ENCODE assay signal across 35 cellular contexts in the genomic region with DNA sequence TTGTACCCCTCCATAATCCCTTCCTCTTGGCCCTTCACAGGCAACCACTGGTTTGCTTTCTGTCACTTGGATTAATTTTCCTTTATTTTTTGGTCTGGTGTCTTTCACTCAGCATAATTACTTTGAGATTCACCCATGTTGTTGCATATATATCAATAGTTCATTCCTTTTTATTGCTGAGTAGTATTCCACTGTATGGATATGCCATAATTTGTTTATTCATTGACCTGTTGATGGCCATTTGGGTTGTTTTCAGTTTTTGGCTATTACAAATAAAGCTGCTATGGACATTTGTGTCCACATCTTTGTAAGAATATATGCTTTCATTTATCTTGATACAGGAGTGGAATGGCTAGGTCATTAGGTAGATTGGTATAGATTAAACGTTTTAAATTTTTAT.
"Had no signal": no experiment of that assay in that cellular context is flagged by ENCODE, and none has a peak within 500 bp of the region (broad histone marks: within the 10 kb centered on the region; RNA-seq: fewer than 3 reads in every experiment).

No MANE protein-coding gene starts in this region.

- DNase-seq: Karpas-422, Kasumi-1, MG63, MM.1S, MV-4-11, NCI-H1048, NCI-H1092, NCI-H1092 treated with DMSO at 0.1 percent for 48 hours, NCI-H1105, NCI-H1105 treated with DMSO at 0.1 percent for 48 hours, NCI-H1417, NCI-H1417 treated with DMSO at 0.1 percent for 48 hours, NCI-H1436, NCI-H1436 treated with DMSO at 0.1 percent for 48 hours, NCI-H146, NCI-H1694, NCI-H1694 treated with DMSO at 0.1 percent for 48 hours, NCI-H187, NCI-H187 treated with DMSO at 0.1 percent for 48 hours, NCI-H1930, NCI-H2029, NCI-H2029 treated with DMSO at 0.1 percent for 48 hours, NCI-H2081, NCI-H2081 treated with DMSO at 0.1 percent for 48 hours, NCI-H2107, NCI-H2171, NCI-H2171 treated with DMSO at 0.1 percent for 48 hours, NCI-H2227 treated with DMSO at 0.1 percent for 48 hours, NCI-H226, NCI-H345, NCI-H446, NCI-H446 treated with DMSO at 0.1 percent for 48 hours, NCI-H510A, NCI-H510A treated with DMSO at 0.1 percent for 48 hours, NCI-H524 had no signal

- H3K36me3 ChIP-seq: MG63 had no signal

- H3K4me3 ChIP-seq: MG63 had no signal

- H3K27me3 ChIP-seq: MG63 had no signal

- H3K9me3 ChIP-seq: MG63 had no signal
